Comparison of ENCODE assay signal across 31 cellular contexts in genomic region chr18:56889621-56890020, GRCh38.
DNase-seq lines count a peak whose midpoint lies in the region; ATAC-seq and TF ChIP-seq lines count a peak whose summit lies in the region.
"Had no signal": no experiment of that assay in that cellular context is flagged by ENCODE, and none has a peak within 500 bp of the region (broad histone marks: within the 10 kb centered on the region; RNA-seq: fewer than 3 reads in every experiment).

No MANE protein-coding gene starts in this region.

- intact Hi-C loops in activated T-helper 1 cell treated with anti-CD3 and anti-CD28 coated beads, Interleukin-12 subunit alpha, Interleukin-12 subunit beta, Interleukin-2, Interleukin-4 antibody, amounts not matched to agents 30 ng/mL and 10 ng/mL and 1 ng/mL, durations not matched to agents 14 hours and 24 hours and 36 hours (cut with micrococcal nuclease) = no loop called here
- intact Hi-C loops in activated T-helper 2 cell treated with anti-CD3 and anti-CD28 coated beads, Interferon-gamma antibody, Interleukin-2, Interleukin-4, amounts not matched to agents 10 μg/mL and 5 μg/mL and 100 μg/mL, durations not matched to agents 14 hours and 24 hours and 36 hours (cut with micrococcal nuclease) = no loop called here

- no peak overlapping the region for H4K91ac ChIP-seq in trophoblast cell (ENCODE audit: low read depth, low read length)

- H3K9me3 ChIP-seq in fibroblast of lung (ENCODE audit: control insufficient read depth, insufficient read depth, low read depth, low read length) (no peaks in the 10 kb centered on the region), trophoblast cell (ENCODE audit: insufficient read depth, low read depth, low read length) (no peaks in the 10 kb centered on the region)
- H3K9me3 ChIP-seq: esophagus squamous epithelium had no signal

- H4K12ac ChIP-seq in trophoblast cell (ENCODE audit: low read depth, low read length) = no peak overlapping the region

- no peaks in the 10 kb centered on the region for H3K79me2 ChIP-seq in fibroblast of lung (ENCODE audit: control insufficient read depth, insufficient read depth, low read length)
- no peaks in the 10 kb centered on the region for H3K79me2 ChIP-seq in trophoblast cell (ENCODE audit: control insufficient read depth, insufficient read depth, low read length, poor library complexity)

- no peak overlapping the region for H3K18ac ChIP-seq in trophoblast cell (ENCODE audit: low read length)

- H4K20me1 ChIP-seq in fibroblast of lung (ENCODE audit: control insufficient read depth, extremely low read depth, insufficient read depth, low read length) = no peaks in the 10 kb centered on the region
- H4K20me1 ChIP-seq: BLaER1 treated with 17β-estradiol and CSF1 and Interleukin-3, amounts not matched to agents 10 nM and 100 nM had no signal

- H4K8ac ChIP-seq in trophoblast cell (ENCODE audit: low read depth, low read length) = no peak overlapping the region

- no peak overlapping the region for H2BK5ac ChIP-seq in trophoblast cell (ENCODE audit: low read depth, low read length, poor library complexity)

- no peak for TF ChIP-seq CTCF in fibroblast of lung (conservative IDR thresholded peaks at IDR 0.05 in 1 of 2, IDR thresholded peaks at IDR 0.05 in 1 of 2; ENCODE audit: low read depth in 1 of 2, low read length in 2 of 2)

- no peak overlapping the region for H3K27ac Mint-ChIP-seq in activated T-helper 1 cell treated with anti-CD3 and anti-CD28 coated beads, Interleukin-12 subunit alpha, Interleukin-12 subunit beta, Interleukin-2, Interleukin-4 antibody, amounts not matched to agents 30 ng/mL and 10 ng/mL and 1 ng/mL, durations not matched to agents 14 hours and 24 hours and 36 hours
- no peak overlapping the region for H3K27ac Mint-ChIP-seq in activated T-helper 2 cell treated with anti-CD3 and anti-CD28 coated beads, Interferon-gamma antibody, Interleukin-2, Interleukin-4, amounts not matched to agents 10 μg/mL and 5 μg/mL and 100 μg/mL, durations not matched to agents 14 hours and 24 hours and 36 hours
- H3K27ac Mint-ChIP-seq: activated naive CD8-positive, alpha-beta T cell; dendritic cell treated with granulocyte-macrophage colony-stimulating factor and Interleukin-4, amounts not matched to agents 40 ng/mL and 50 ng/mL, for 4 days; stimulated activated naive CD8-positive, alpha-beta T cell treated with anti-CD3 and anti-CD28 coated beads, Interleukin-15, amount 100 ng/mL, for 72 hours had no signal

- H3K27me3 ChIP-seq in fibroblast of lung (ENCODE audit: control insufficient read depth, insufficient read depth, low read length) (no peaks in the 10 kb centered on the region), trophoblast cell (ENCODE audit: insufficient read depth, low read length) (no peaks in the 10 kb centered on the region)
- H3K27me3 ChIP-seq: BLaER1 treated with 17β-estradiol and CSF1 and Interleukin-3, amounts not matched to agents 10 nM and 100 nM; esophagus squamous epithelium; uterus had no signal

- peaks cover 5% of the 10 kb centered on the region for H3K36me3 Mint-ChIP-seq in activated T-helper 1 cell treated with anti-CD3 and anti-CD28 coated beads, Interleukin-12 subunit alpha, Interleukin-12 subunit beta, Interleukin-2, Interleukin-4 antibody, amounts not matched to agents 30 ng/mL and 10 ng/mL and 1 ng/mL, durations not matched to agents 14 hours and 24 hours and 36 hours (ENCODE audit: low read depth)
- peaks cover 5% of the 10 kb centered on the region for H3K36me3 Mint-ChIP-seq in activated T-helper 2 cell treated with anti-CD3 and anti-CD28 coated beads, Interferon-gamma antibody, Interleukin-2, Interleukin-4, amounts not matched to agents 10 μg/mL and 5 μg/mL and 100 μg/mL, durations not matched to agents 14 hours and 24 hours and 36 hours (ENCODE audit: low read depth)

- H2BK120ac ChIP-seq in trophoblast cell (ENCODE audit: insufficient read depth, low read length, poor library complexity) = no peak overlapping the region

- no peaks in the 10 kb centered on the region for H3K9me3 Mint-ChIP-seq in activated T-helper 1 cell treated with anti-CD3 and anti-CD28 coated beads, Interleukin-12 subunit alpha, Interleukin-12 subunit beta, Interleukin-2, Interleukin-4 antibody, amounts not matched to agents 30 ng/mL and 10 ng/mL and 1 ng/mL, durations not matched to agents 14 hours and 24 hours and 36 hours
- H3K9me3 Mint-ChIP-seq in activated T-helper 2 cell treated with anti-CD3 and anti-CD28 coated beads, Interferon-gamma antibody, Interleukin-2, Interleukin-4, amounts not matched to agents 10 μg/mL and 5 μg/mL and 100 μg/mL, durations not matched to agents 14 hours and 24 hours and 36 hours = no peaks in the 10 kb centered on the region

- H3K4me2 ChIP-seq in fibroblast of lung (ENCODE audit: extremely low read depth, insufficient read depth, low read length) (no peak overlapping the region), trophoblast cell (ENCODE audit: low read length) (no peak overlapping the region)
- H3K4me2 ChIP-seq: BLaER1 treated with 17β-estradiol and CSF1 and Interleukin-3, amounts not matched to agents 10 nM and 100 nM had no signal

- H3K23ac ChIP-seq in trophoblast cell (ENCODE audit: low read length) = no peak overlapping the region

- H3K4ac ChIP-seq in trophoblast cell (ENCODE audit: low read depth, low read length) = no peak overlapping the region

- H3K36me3 ChIP-seq in fibroblast of lung (ENCODE audit: control insufficient read depth, insufficient read depth, low read length) (no peaks in the 10 kb centered on the region), trophoblast cell (ENCODE audit: control insufficient read depth in 1 of 2, insufficient read depth in 2 of 2, low read length in 2 of 2) (no peaks in the 10 kb centered on the region)
- H3K36me3 ChIP-seq: esophagus squamous epithelium, uterus, WERI-Rb-1 had no signal

- in situ Hi-C loops in ACHN (cut with HindIII; ENCODE audit: low pct_ligation_motif_present, low pct_unique_long_range_greater_than_20kb, low sequenced_read_pairs) = no loop called here

- no peak overlapping the region for H2BK12ac ChIP-seq in trophoblast cell (ENCODE audit: low read length)

- H3K4me1 Mint-ChIP-seq in activated T-helper 1 cell treated with anti-CD3 and anti-CD28 coated beads, Interleukin-12 subunit alpha, Interleukin-12 subunit beta, Interleukin-2, Interleukin-4 antibody, amounts not matched to agents 30 ng/mL and 10 ng/mL and 1 ng/mL, durations not matched to agents 14 hours and 24 hours and 36 hours (ENCODE audit: low read depth) = no peaks in the 10 kb centered on the region
- H3K4me1 Mint-ChIP-seq in activated T-helper 2 cell treated with anti-CD3 and anti-CD28 coated beads, Interferon-gamma antibody, Interleukin-2, Interleukin-4, amounts not matched to agents 10 μg/mL and 5 μg/mL and 100 μg/mL, durations not matched to agents 14 hours and 24 hours and 36 hours (ENCODE audit: low read depth) = no peaks in the 10 kb centered on the region
- H3K4me1 Mint-ChIP-seq: stimulated activated naive CD8-positive, alpha-beta T cell treated with anti-CD3 and anti-CD28 coated beads, Interleukin-15, amount 100 ng/mL, for 72 hours had no signal

- H3K27ac ChIP-seq in fibroblast of lung (ENCODE audit: insufficient read depth, low read length) = peak overlapping the region; percentile 7
- H3K27ac ChIP-seq in trophoblast cell (ENCODE audit: low read depth, low read length) = no peak overlapping the region
- H3K27ac ChIP-seq: BLaER1 treated with 17β-estradiol and CSF1 and Interleukin-3, amounts not matched to agents 10 nM and 100 nM; esophagus squamous epithelium; parathyroid adenoma; uterus; WERI-Rb-1 had no signal

- no peak overlapping the region for H3K9ac ChIP-seq in fibroblast of lung (ENCODE audit: insufficient read depth, low read length)
- H3K9ac ChIP-seq in trophoblast cell (ENCODE audit: low read length) = no peak overlapping the region
- H3K9ac ChIP-seq: BLaER1 treated with 17β-estradiol and CSF1 and Interleukin-3, amounts not matched to agents 10 nM and 100 nM; parathyroid adenoma had no signal

- H3K4me3 ChIP-seq in fibroblast of lung (replicated peaks in 1 of 4; ENCODE audit: control extremely low read depth in 1 of 4, insufficient read depth in 1 of 4, low read depth in 3 of 4, low read length in 4 of 4) (no peak overlapping the region), trophoblast cell (ENCODE audit: low read depth, low read length) (no peak overlapping the region)
- H3K4me3 ChIP-seq: BLaER1 treated with 17β-estradiol and CSF1 and Interleukin-3, amounts not matched to agents 10 nM and 100 nM; esophagus squamous epithelium; lung; uterus had no signal

- DNase-seq in ACHN (peak; percentile 13), fibroblast of lung (ENCODE audit: low read depth in 2 of 2) (peak in 1 of 2 donors; percentile 66), trophoblast cell (peak; percentile 62 to 94), AG08396 (ENCODE audit: low spot score) (no peak), NCI-H146 (lab: John Stamatoyannopoulos, UW) (no peak)
- no peak for DNase-seq in activated T-helper 1 cell treated with anti-CD3 and anti-CD28 coated beads, Interleukin-12 subunit alpha, Interleukin-12 subunit beta, Interleukin-2, Interleukin-4 antibody, amounts not matched to agents 30 ng/mL and 10 ng/mL and 1 ng/mL, durations not matched to agents 14 hours and 24 hours and 36 hours (ENCODE audit: low spot score)
- DNase-seq in activated T-helper 2 cell treated with anti-CD3 and anti-CD28 coated beads, Interferon-gamma antibody, Interleukin-2, Interleukin-4, amounts not matched to agents 10 μg/mL and 5 μg/mL and 100 μg/mL, durations not matched to agents 14 hours and 24 hours and 36 hours (ENCODE audit: low spot score) = no peak
- DNase-seq: activated CD4-positive, alpha-beta T cell treated with anti-CD3 and anti-CD28 coated beads for 4 hours; activated effector memory CD4-positive, alpha-beta T cell treated with anti-CD3 and anti-CD28 coated beads, Interleukin-2, amount 50 U/mL, for 16 hours; aorta; central memory CD4-positive, alpha-beta T cell; DMS153; esophagus squamous epithelium; HCEC 1CT; hippocampal formation; left cardiac atrium; NCI-H1436 treated with DMSO at 0.1 percent for 48 hours; NCI-H748 treated with DMSO at 0.1 percent for 48 hours; stimulated activated CD4-positive, alpha-beta T cell treated with anti-CD3 and anti-CD28 coated beads, Interleukin-12 subunit alpha, Interleukin-12 subunit beta, amount 100 ng/mL, for 4 hours; stimulated activated CD4-positive, alpha-beta T cell treated with anti-CD3 and anti-CD28 coated beads, Interleukin-2, amount 100 ng/mL, for 48 hours; stimulated activated naive CD8-positive, alpha-beta T cell treated with anti-CD3 and anti-CD28 coated beads, Interleukin-15, amount 100 ng/mL, for 72 hours; T1000; uterus; WERI-Rb-1 had no signal

- H3K4me1 ChIP-seq in fibroblast of lung (ENCODE audit: control insufficient read depth, extremely low read depth, insufficient read depth, low read length) (peaks cover 11% of the 10 kb centered on the region), trophoblast cell (ENCODE audit: control insufficient read depth in 1 of 2, insufficient read depth in 2 of 2, low read length in 2 of 2) (no peaks in the 10 kb centered on the region)
- H3K4me1 ChIP-seq: BLaER1 treated with 17β-estradiol and CSF1 and Interleukin-3, amounts not matched to agents 10 nM and 100 nM; esophagus squamous epithelium; parathyroid adenoma; uterus had no signal

- ATAC-seq in SK-N-SH treated with all-trans-retinoic acid at 6 μM for 48 hours = peak; percentile 49
- ATAC-seq: left cardiac atrium; stimulated activated naive CD8-positive, alpha-beta T cell treated with anti-CD3 and anti-CD28 coated beads, Interleukin-15, amount 100 ng/mL, for 72 hours had no signal

- no peak overlapping the region for H2AK5ac ChIP-seq in trophoblast cell (ENCODE audit: low read length)

- H3K14ac ChIP-seq in trophoblast cell (ENCODE audit: low read length) = no peak overlapping the region

- H2AFZ ChIP-seq in fibroblast of lung (ENCODE audit: low read length) (no peak overlapping the region), trophoblast cell (ENCODE audit: insufficient read depth, low read length, poor library complexity) (no peak overlapping the region)
- H2AFZ ChIP-seq: parathyroid adenoma had no signal

- no CpG with 5 or more reads among the region's 2 CpGs for WGBS in trophoblast cell (ENCODE audit: extremely low coverage, insufficient coverage, insufficient read length)

- no peaks in the 10 kb centered on the region for H3K27me3 Mint-ChIP-seq in activated T-helper 1 cell treated with anti-CD3 and anti-CD28 coated beads, Interleukin-12 subunit alpha, Interleukin-12 subunit beta, Interleukin-2, Interleukin-4 antibody, amounts not matched to agents 30 ng/mL and 10 ng/mL and 1 ng/mL, durations not matched to agents 14 hours and 24 hours and 36 hours (ENCODE audit: insufficient read depth)
- H3K27me3 Mint-ChIP-seq in activated T-helper 2 cell treated with anti-CD3 and anti-CD28 coated beads, Interferon-gamma antibody, Interleukin-2, Interleukin-4, amounts not matched to agents 10 μg/mL and 5 μg/mL and 100 μg/mL, durations not matched to agents 14 hours and 24 hours and 36 hours (ENCODE audit: low read depth) = no peaks in the 10 kb centered on the region
- H3K27me3 Mint-ChIP-seq: activated naive CD8-positive, alpha-beta T cell; dendritic cell treated with granulocyte-macrophage colony-stimulating factor and Interleukin-4, amounts not matched to agents 40 ng/mL and 50 ng/mL, for 4 days; stimulated activated naive CD8-positive, alpha-beta T cell treated with anti-CD3 and anti-CD28 coated beads, Interleukin-15, amount 100 ng/mL, for 72 hours had no signal

- peaks cover 2% of the 10 kb centered on the region for H3K79me1 ChIP-seq in trophoblast cell (ENCODE audit: low read length)

- no peak overlapping the region for H3K4me3 Mint-ChIP-seq in activated T-helper 1 cell treated with anti-CD3 and anti-CD28 coated beads, Interleukin-12 subunit alpha, Interleukin-12 subunit beta, Interleukin-2, Interleukin-4 antibody, amounts not matched to agents 30 ng/mL and 10 ng/mL and 1 ng/mL, durations not matched to agents 14 hours and 24 hours and 36 hours
- no peak overlapping the region for H3K4me3 Mint-ChIP-seq in activated T-helper 2 cell treated with anti-CD3 and anti-CD28 coated beads, Interferon-gamma antibody, Interleukin-2, Interleukin-4, amounts not matched to agents 10 μg/mL and 5 μg/mL and 100 μg/mL, durations not matched to agents 14 hours and 24 hours and 36 hours (ENCODE audit: low read depth)
- H3K4me3 Mint-ChIP-seq: activated naive CD8-positive, alpha-beta T cell; dendritic cell treated with granulocyte-macrophage colony-stimulating factor and Interleukin-4, amounts not matched to agents 40 ng/mL and 50 ng/mL, for 4 days; neural crest cell; stimulated activated naive CD8-positive, alpha-beta T cell treated with anti-CD3 and anti-CD28 coated beads, Interleukin-15, amount 100 ng/mL, for 72 hours had no signal

Comparison
In these comparisons a context has a peak if more than half of its experiments do, and no peak if none do; other contexts are left out.
1. DNase-seq: peak in ACHN (single experiment) and trophoblast cell (2 of 2); none in activated T-helper 1 cell treated with anti-CD3 and anti-CD28 coated beads, Interleukin-12 subunit alpha, Interleukin-12 subunit beta, Interleukin-2, Interleukin-4 antibody, amounts not matched to agents 30 ng/mL and 10 ng/mL and 1 ng/mL, durations not matched to agents 14 hours and 24 hours and 36 hours (single experiment), AG08396 (single experiment), NCI-H146 (single experiment) and activated T-helper 2 cell treated with anti-CD3 and anti-CD28 coated beads, Interferon-gamma antibody, Interleukin-2, Interleukin-4, amounts not matched to agents 10 μg/mL and 5 μg/mL and 100 μg/mL, durations not matched to agents 14 hours and 24 hours and 36 hours (single experiment).